1 cellular context compared by ENCODE assay signal in genomic region chr7:130131964-130132875, GRCh38.
A peak's percentile ranks its signal among the peaks of the same experiment; 100 is the strongest.
TF ChIP-seq lines count a peak whose summit lies in the region.

No MANE protein-coding gene starts in this region.

TF ChIP-seq in K562, 482 proteins besides CTCF, POLR2A, EP300 and RAD21 (continued from another document and continues in another):
- TF ChIP-seq E2F6 (IDR thresholded peaks at IDR 0.05; ENCODE audit: borderline replicate concordance in 1 of 2, extremely low read depth in 1 of 2, insufficient read depth in 1 of 2, insufficient read length in 1 of 2, low read depth in 1 of 2, low read length in 1 of 2, poor library complexity in 1 of 2, severe bottlenecking in 1 of 2) (no peak), BACH1 (tag; IDR thresholded peaks at IDR 0.05) (no peak), L3MBTL2 (IDR thresholded peaks at IDR 0.05) (peak; percentile 37; the same call in 1 of the 2 replicates), ZNF347 (CRISPR knock-in tag; IDR thresholded peaks at IDR 0.05; ENCODE audit: low read depth) (no peak), CEBPG (CRISPR knock-in tag; IDR thresholded peaks at IDR 0.05) (no peak), CEBPG (tag; conservative IDR thresholded peaks at IDR 0.05 in 1 of 2, IDR thresholded peaks at IDR 0.05 in 1 of 2) (no peak), ZNF77 (CRISPR knock-in tag; IDR thresholded peaks at IDR 0.05) (no peak), ARHGAP35 (IDR thresholded peaks at IDR 0.05; ENCODE audit: partially characterized antibody) (no peak), ZNF592 (IDR thresholded peaks at IDR 0.05) (peak; percentile 90), RBBP5 (IDR thresholded peaks at IDR 0.05; ENCODE audit: borderline replicate concordance, insufficient read depth, low read length, poor library complexity, severe bottlenecking) (peak; percentile 57), POLR2B (IDR thresholded peaks at IDR 0.05; ENCODE audit: low read depth, partially characterized antibody) (no peak), AFF1 (IDR thresholded peaks at IDR 0.05; ENCODE audit: low read depth in 1 of 2, partially characterized antibody in 2 of 2) (peak in 1 of 2 experiments; percentile 24), THAP12 (CRISPR knock-in tag; IDR thresholded peaks at IDR 0.05) (no peak), TEAD1 (CRISPR knock-in tag; IDR thresholded peaks at IDR 0.05) (0 out of 4 replicates have a peak, but pooled peaks of 1 of the 2 experiments have one; percentile 39), TAL1 (IDR thresholded peaks at IDR 0.05) (peak; percentile 82), ZNF197 (CRISPR knock-in tag; IDR thresholded peaks at IDR 0.05; ENCODE audit: low read depth) (no peak), SNAPC5 (CRISPR knock-in tag; IDR thresholded peaks at IDR 0.05) (no peak), CHD1 (IDR thresholded peaks at IDR 0.05; ENCODE audit: low read length) (peak; percentile 90), POLR2AphosphoS5 (IDR thresholded peaks at IDR 0.05; ENCODE audit: control insufficient read depth, insufficient read depth, low read depth, low read length) (peak; percentile 86), KDM5B (IDR thresholded peaks at IDR 0.05; ENCODE audit: insufficient replicate concordance, low read depth, low read length) (no peak), ZNF699 (CRISPR knock-in tag; IDR thresholded peaks at IDR 0.05; ENCODE audit: insufficient replicate concordance) (peak; percentile 29), CREM (IDR thresholded peaks at IDR 0.05; ENCODE audit: low read depth) (no peak), E2F5 (CRISPR knock-in tag; IDR thresholded peaks at IDR 0.05) (no peak), EZH2 (IDR thresholded peaks at IDR 0.05; ENCODE audit: borderline replicate concordance, low read depth, low read length) (no peak), BRD4 (IDR thresholded peaks at IDR 0.05) (0 out of 2 replicates have a peak, but pooled peaks have one; percentile 17), ZNF696 (CRISPR knock-in tag; conservative IDR thresholded peaks at IDR 0.05) (no peak), SMARCA4 (IDR thresholded peaks at IDR 0.05) (peak; percentile 84), ELF1 (tag; IDR thresholded peaks at IDR 0.05) (no peak), HDAC2 (IDR thresholded peaks at IDR 0.05) (peak; percentile 95), FOXA3 (CRISPR knock-in tag; conservative IDR thresholded peaks at IDR 0.05 in 1 of 2, IDR thresholded peaks at IDR 0.05 in 1 of 2) (peak in 1 of 2 experiments; percentile 63; a peak in 1 of 4 replicates), XRCC3 (IDR thresholded peaks at IDR 0.05) (no peak), ZNF274 (IDR thresholded peaks at IDR 0.05; ENCODE audit: borderline replicate concordance, low read depth, low read length) (peak; percentile 55; the same call in 1 of the 2 replicates), ZBTB5 (IDR thresholded peaks at IDR 0.05) (peak; percentile 47; the same call in 1 of the 2 replicates), ZZZ3 (IDR thresholded peaks at IDR 0.05) (no peak), CREB3L1 (IDR thresholded peaks at IDR 0.05; ENCODE audit: borderline replicate concordance, low read depth) (peak; percentile 16; the same call in 1 of the 2 replicates), NUFIP1 (IDR thresholded peaks at IDR 0.05; ENCODE audit: partially characterized antibody) (no peak), CREB1 (IDR thresholded peaks at IDR 0.05) (0 out of 2 replicates have a peak, but pooled peaks have one; percentile 31), CREB1 (CRISPR knock-in tag; IDR thresholded peaks at IDR 0.05) (no peak), ESRRA (IDR thresholded peaks at IDR 0.05; ENCODE audit: borderline replicate concordance, low read depth) (0 out of 2 replicates have a peak, but pooled peaks have one; percentile 40), PHF21A (IDR thresholded peaks at IDR 0.05; ENCODE audit: borderline replicate concordance, low read depth) (peak; percentile 49; the same call in 1 of the 2 replicates), PATZ1 (CRISPR knock-in tag; IDR thresholded peaks at IDR 0.05; ENCODE audit: borderline replicate concordance) (no peak), PYGO2 (tag; IDR thresholded peaks at IDR 0.05) (no peak), ZNF395 (CRISPR knock-in tag; IDR thresholded peaks at IDR 0.05) (no peak), NCOR1 (IDR thresholded peaks at IDR 0.05) (peak; percentile 92)
